Comparison of ENCODE assay signal across 24 cellular contexts in genomic region chr7:142711196-142711595, GRCh38. TPM values are rescaled to one million over a fixed set of nuclear protein-coding genes. Genes with fewer than 3 reads are reported as not detected.
DNase-seq lines count a peak whose midpoint lies in the region; ATAC-seq, FAIRE-seq and TF ChIP-seq lines count a peak whose summit lies in the region.
"Had no signal": no experiment of that assay in that cellular context is flagged by ENCODE, and none has a peak within 500 bp of the region (broad histone marks: within the 10 kb centered on the region; RNA-seq: fewer than 3 reads in every experiment).

No MANE protein-coding gene starts in this region.

- H3K4me3 Mint-ChIP-seq in activated CD4-positive, alpha-beta T cell treated with anti-CD3 and anti-CD28 coated beads, Interleukin-2, amount 10 ng/mL, durations not matched to agents 7 days and 5 days, result peak overlapping the region; percentile 66
- peak overlapping the region; percentile 74 for H3K4me3 Mint-ChIP-seq in activated CD8-positive, alpha-beta T cell treated with anti-CD3 and anti-CD28 coated beads, Interleukin-2, amount 10 ng/mL, durations not matched to agents 7 days and 5 days
- peak overlapping the region in 9 of 10 donors; percentile 33 to 94 (median 89) for H3K4me3 Mint-ChIP-seq in naive thymus-derived CD8-positive, alpha-beta T cell
- H3K4me3 Mint-ChIP-seq: CD14-positive monocyte, neural progenitor cell had no signal

- ATAC-seq in activated CD8-positive, alpha-beta T cell treated with anti-CD3 and anti-CD28 coated beads, Interleukin-2, amount 10 ng/mL, durations not matched to agents 7 days and 5 days, result no peak
- no peak for ATAC-seq in naive thymus-derived CD8-positive, alpha-beta T cell
- no peak for ATAC-seq in left cardiac atrium
- ATAC-seq: A549, HepG2 had no signal

- H3K4me3 ChIP-seq in coronary artery, result no peak overlapping the region
- H3K4me3 ChIP-seq: A549, neural progenitor cell, stomach had no signal

- H3K27me3 Mint-ChIP-seq in activated CD4-positive, alpha-beta T cell treated with anti-CD3 and anti-CD28 coated beads, Interleukin-2, amount 10 ng/mL, durations not matched to agents 7 days and 5 days, result no peaks in the 10 kb centered on the region
- H3K27me3 Mint-ChIP-seq in activated CD8-positive, alpha-beta T cell treated with anti-CD3 and anti-CD28 coated beads, Interleukin-2, amount 10 ng/mL, durations not matched to agents 7 days and 5 days (ENCODE audit: low read depth), result no peaks in the 10 kb centered on the region
- H3K27me3 Mint-ChIP-seq in naive thymus-derived CD8-positive, alpha-beta T cell, result no peaks in the 10 kb centered on the region

- TF ChIP-seq POLR2A in GM12892 (IDR thresholded peaks at IDR 0.05; ENCODE audit: low read depth, low read length), result no peak

- TF ChIP-seq CTCF in coronary artery (IDR thresholded peaks at IDR 0.05), result no peak

- no peaks in the 10 kb centered on the region for H3K36me3 Mint-ChIP-seq in activated CD4-positive, alpha-beta T cell treated with anti-CD3 and anti-CD28 coated beads, Interleukin-2, amount 10 ng/mL, durations not matched to agents 7 days and 5 days (ENCODE audit: low read depth)
- H3K36me3 Mint-ChIP-seq in activated CD8-positive, alpha-beta T cell treated with anti-CD3 and anti-CD28 coated beads, Interleukin-2, amount 10 ng/mL, durations not matched to agents 7 days and 5 days (ENCODE audit: low read depth), result peaks cover 4% of the 10 kb centered on the region
- no peaks in the 10 kb centered on the region for H3K36me3 Mint-ChIP-seq in naive thymus-derived CD8-positive, alpha-beta T cell
- H3K36me3 Mint-ChIP-seq: CD14-positive monocyte, neural progenitor cell had no signal

- POLR2A ChIA-PET in activated CD4-positive, alpha-beta T cell treated with anti-CD3 and anti-CD28 coated beads, Interleukin-2, amount 10 ng/mL, durations not matched to agents 7 days and 5 days (lab: Charles Lee), result no interaction called here
- POLR2A ChIA-PET in activated CD8-positive, alpha-beta T cell treated with anti-CD3 and anti-CD28 coated beads, Interleukin-2, amount 10 ng/mL, durations not matched to agents 7 days and 5 days (lab: Charles Lee), result interaction anchor here (1.9 kb wide), 1 partner anchor 97 kb away, joined by 5 read pairs; no protein-coding TSS in a partner anchor
- POLR2A ChIA-PET in naive thymus-derived CD8-positive, alpha-beta T cell (lab: Charles Lee), result interaction anchor here (7.4 kb wide), 1 partner anchor 86 kb away, joined by 85 read pairs; no protein-coding TSS in a partner anchor

- FAIRE-seq in GM12892 (lab: Jason Lieb, UNC), result peak; percentile 82
- FAIRE-seq: A549, endometrium, HepG2 had no signal

- CTCF ChIA-PET in activated CD4-positive, alpha-beta T cell treated with anti-CD3 and anti-CD28 coated beads, Interleukin-2, amount 10 ng/mL, durations not matched to agents 7 days and 5 days (lab: Charles Lee), result no interaction called here
- CTCF ChIA-PET in activated CD8-positive, alpha-beta T cell treated with anti-CD3 and anti-CD28 coated beads, Interleukin-2, amount 10 ng/mL, durations not matched to agents 7 days and 5 days (lab: Charles Lee), result interaction anchor here (1.3 to 4.1 kb wide), 3 partner anchors 73 to 102 kb away, joined by 4 to 51 read pairs (median 6); no protein-coding TSS in a partner anchor

- no peaks in the 10 kb centered on the region for H3K9me3 Mint-ChIP-seq in activated CD4-positive, alpha-beta T cell treated with anti-CD3 and anti-CD28 coated beads, Interleukin-2, amount 10 ng/mL, durations not matched to agents 7 days and 5 days
- H3K9me3 Mint-ChIP-seq in activated CD8-positive, alpha-beta T cell treated with anti-CD3 and anti-CD28 coated beads, Interleukin-2, amount 10 ng/mL, durations not matched to agents 7 days and 5 days (ENCODE audit: insufficient read depth), result no peaks in the 10 kb centered on the region
- no peaks in the 10 kb centered on the region for H3K9me3 Mint-ChIP-seq in naive thymus-derived CD8-positive, alpha-beta T cell
- H3K9me3 Mint-ChIP-seq: CD14-positive monocyte, neural progenitor cell had no signal

- peaks cover 71% of the 10 kb centered on the region for H3K4me1 Mint-ChIP-seq in activated CD4-positive, alpha-beta T cell treated with anti-CD3 and anti-CD28 coated beads, Interleukin-2, amount 10 ng/mL, durations not matched to agents 7 days and 5 days
- H3K4me1 Mint-ChIP-seq in activated CD8-positive, alpha-beta T cell treated with anti-CD3 and anti-CD28 coated beads, Interleukin-2, amount 10 ng/mL, durations not matched to agents 7 days and 5 days (ENCODE audit: low read depth), result peaks cover 77% of the 10 kb centered on the region
- H3K4me1 Mint-ChIP-seq in naive thymus-derived CD8-positive, alpha-beta T cell, result peaks cover 7 to 71% (median 53%) of the 10 kb centered on the region in 4 donors
- H3K4me1 Mint-ChIP-seq: neural progenitor cell had no signal

- DNase-seq in activated CD4-positive, alpha-beta T cell treated with anti-CD3 and anti-CD28 coated beads, Interleukin-2, amount 10 ng/mL, durations not matched to agents 7 days and 5 days, result no peak
- DNase-seq in activated CD4-positive, alpha-beta T cell treated with anti-CD3 and anti-CD28 coated beads for 4 hours, result no peak
- no peak for DNase-seq in GM12892 (ENCODE audit: insufficient read length)
- DNase-seq in activated CD8-positive, alpha-beta T cell treated with anti-CD3 and anti-CD28 coated beads, Interleukin-2, amount 10 ng/mL, durations not matched to agents 7 days and 5 days, result peak; percentile 34
- DNase-seq in naive thymus-derived CD8-positive, alpha-beta T cell, result no peak
- DNase-seq in central memory CD4-positive, alpha-beta T cell, result no peak
- DNase-seq in coronary artery (ENCODE audit: low spot score), result no peak
- DNase-seq in left cardiac atrium, result no peak
- DNase-seq: activated CD8-positive, alpha-beta memory T cell treated with anti-CD3 and anti-CD28 coated beads, Interleukin-2, amount 50 U/mL, for 48 hours; amygdala; DND-41; kidney glomerular epithelial cell; NCI-H2227 treated with DMSO at 0.1 percent for 48 hours; stomach; WERI-Rb-1 had no signal

- intact Hi-C loops in left cardiac atrium (cut with DNase I), result loop anchor here in 1 of 2 donors (5.0 kb wide), 1 partner anchor 71 kb away; no protein-coding TSS in a partner anchor

- H3K27ac ChIP-seq in coronary artery, result no peak overlapping the region
- H3K27ac ChIP-seq: A549, neural progenitor cell, stomach, WERI-Rb-1 had no signal

- peak overlapping the region; percentile 90 for H3K27ac Mint-ChIP-seq in activated CD4-positive, alpha-beta T cell treated with anti-CD3 and anti-CD28 coated beads, Interleukin-2, amount 10 ng/mL, durations not matched to agents 7 days and 5 days
- H3K27ac Mint-ChIP-seq in activated CD8-positive, alpha-beta T cell treated with anti-CD3 and anti-CD28 coated beads, Interleukin-2, amount 10 ng/mL, durations not matched to agents 7 days and 5 days, result peak overlapping the region; percentile 95
- peak overlapping the region; percentile 89 to 96 (median 95) for H3K27ac Mint-ChIP-seq in naive thymus-derived CD8-positive, alpha-beta T cell
- H3K27ac Mint-ChIP-seq: neural progenitor cell had no signal

RNA-seq across cellular contexts. Expression of gene PRSS1, which starts 38.1 kb away (rescaled TPM):
- total RNA-seq in activated CD4-positive, alpha-beta T cell treated with anti-CD3 and anti-CD28 coated beads, Interleukin-2, amount 10 ng/mL, durations not matched to agents 7 days and 5 days, result not detected
- not detected for polyA plus RNA-seq in GM12892 (2012; ENCODE audit: missing spikeins)
- not detected for total RNA-seq in activated CD8-positive, alpha-beta T cell treated with anti-CD3 and anti-CD28 coated beads, Interleukin-2, amount 10 ng/mL, durations not matched to agents 7 days and 5 days
- total RNA-seq in naive thymus-derived CD8-positive, alpha-beta T cell, result not detected
- polyA plus RNA-seq in naive thymus-derived CD8-positive, alpha-beta T cell, result not detected
- not detected for total RNA-seq in left cardiac atrium
- total RNA-seq: cerebellum, HepG2, MCF 10A, renal cortical epithelial cell, ureter had no signal
- polyA plus RNA-seq: A549, CD14-positive monocyte, HepG2 had no signal

RNA-seq across cellular contexts. Expression of gene PRSS2, which starts 59.6 kb away (rescaled TPM):
- total RNA-seq in activated CD4-positive, alpha-beta T cell treated with anti-CD3 and anti-CD28 coated beads, Interleukin-2, amount 10 ng/mL, durations not matched to agents 7 days and 5 days, result not detected
- polyA plus RNA-seq in GM12892 (2012; ENCODE audit: missing spikeins), result 0.91 TPM
- not detected for total RNA-seq in activated CD8-positive, alpha-beta T cell treated with anti-CD3 and anti-CD28 coated beads, Interleukin-2, amount 10 ng/mL, durations not matched to agents 7 days and 5 days
- total RNA-seq in naive thymus-derived CD8-positive, alpha-beta T cell, result not detected
- polyA plus RNA-seq in naive thymus-derived CD8-positive, alpha-beta T cell, result not detected
- total RNA-seq in left cardiac atrium, result not detected
- total RNA-seq: cerebellum, HepG2, MCF 10A, renal cortical epithelial cell, ureter had no signal
- polyA plus RNA-seq: A549, CD14-positive monocyte, HepG2 had no signal
